ENCODE assay signal across 8 cellular contexts in the genomic region with DNA sequence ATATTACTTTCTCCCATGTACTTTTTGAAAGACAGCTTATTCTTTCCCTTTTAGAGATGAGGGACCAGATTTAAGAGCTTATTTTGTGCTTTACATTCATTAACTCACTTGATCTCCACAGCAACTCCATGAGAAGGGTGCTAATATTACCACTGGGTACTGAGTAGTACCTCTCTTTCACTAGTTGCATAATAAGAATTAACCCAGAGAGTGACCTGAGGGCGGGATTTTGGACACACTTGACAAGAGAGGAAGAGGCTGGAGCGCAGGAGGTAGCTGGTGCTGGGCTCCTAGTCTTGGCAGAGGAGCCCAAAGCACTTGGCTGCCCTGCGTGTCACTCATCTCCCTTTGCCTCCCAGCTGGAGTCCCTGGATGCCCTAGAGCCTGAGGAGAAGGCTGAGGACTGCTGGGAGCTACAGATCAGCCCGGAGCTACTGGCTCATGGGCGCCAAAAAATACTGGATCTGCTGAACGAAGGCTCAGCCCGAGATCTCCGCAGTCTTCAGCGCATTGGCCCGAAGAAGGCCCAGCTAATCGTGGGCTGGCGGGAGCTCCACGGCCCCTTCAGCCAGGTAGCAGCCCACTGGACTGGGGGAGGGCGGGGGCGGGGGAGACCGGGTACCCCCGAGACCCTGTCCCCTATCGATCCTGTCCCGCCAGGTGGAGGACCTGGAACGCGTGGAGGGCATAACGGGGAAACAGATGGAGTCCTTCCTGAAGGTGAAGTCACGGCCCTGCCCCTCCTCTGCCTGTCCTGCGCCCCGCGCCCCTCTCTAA. TPM values are rescaled to one million over a fixed set of nuclear protein-coding genes. Genes with fewer than 3 reads are reported as not detected.
DNase-seq lines count a peak whose midpoint lies in the region; ATAC-seq, FAIRE-seq and TF ChIP-seq lines count a peak whose summit lies in the region.

No MANE protein-coding gene starts in this region.

- peaks cover 7% of the 10 kb centered on the region for H3K36me3 Mint-ChIP-seq in chondrocyte (ENCODE audit: low read depth)

- H3K4me1 Mint-ChIP-seq in chondrocyte (ENCODE audit: low read depth): peaks cover 25% of the 10 kb centered on the region

- H3K4me3 ChIP-seq in mesendoderm (ENCODE audit: low read length) (peak overlapping the region; percentile 64), uterus (peak overlapping the region; percentile 69 to 98)

- H3K9me3 Mint-ChIP-seq in chondrocyte (ENCODE audit: low read depth): no peaks in the 10 kb centered on the region

- H2BK120ac ChIP-seq in mesendoderm (ENCODE audit: low read depth, low read length): peak overlapping the region; percentile 5

- FAIRE-seq in GM12891 (lab: Jason Lieb, UNC): peak; percentile 26

- H3K27me3 ChIP-seq in mesendoderm (ENCODE audit: insufficient read depth, low read length, poor library complexity) (no peaks in the 10 kb centered on the region), uterus (no peaks in the 10 kb centered on the region)

- H3K4me1 ChIP-seq in mesendoderm (ENCODE audit: control insufficient read depth, low read depth, low read length) (peaks cover 6% of the 10 kb centered on the region), uterus (peaks cover 11 to 17% of the 10 kb centered on the region in 2 donors)

- H2BK15ac ChIP-seq in mesendoderm (replicated peaks; ENCODE audit: low read depth): no peak overlapping the region

- peak overlapping the region; percentile 96 for H3K56ac ChIP-seq in mesendoderm (ENCODE audit: low read length)

- H3K27me3 Mint-ChIP-seq in chondrocyte (ENCODE audit: low read depth): no peaks in the 10 kb centered on the region

- TF ChIP-seq POLR2A in GM12891 (IDR thresholded peaks at IDR 0.05; ENCODE audit: low read depth, low read length) (no peak), uterus (IDR thresholded peaks at IDR 0.05) (no peak)

- WGBS in mesendoderm (ENCODE audit: extremely low coverage, insufficient coverage, low lambda C conversion rate): no CpG with 5 or more reads among the region's 26 CpGs

- ATAC-seq in HG02642 (IDR thresholded peaks at IDR 0.05; ENCODE audit: poor library complexity, unreplicated experiment) (no peak), HG03571 (IDR thresholded peaks at IDR 0.05; ENCODE audit: unreplicated experiment) (no peak)

- peak overlapping the region; percentile 92 for H3K9ac ChIP-seq in mesendoderm (ENCODE audit: low read length)

- H3K4me2 ChIP-seq in mesendoderm (ENCODE audit: low read length): peak overlapping the region; percentile 77

- peak overlapping the region; percentile 84 for H3K27ac ChIP-seq in mesendoderm (ENCODE audit: low read depth, low read length)
- peak overlapping the region; percentile 98 to 99 for H3K27ac ChIP-seq in uterus

- peak overlapping the region; percentile 100 for H3K4me3 Mint-ChIP-seq in chondrocyte (ENCODE audit: unreplicated experiment)

- no peak overlapping the region for H4K8ac ChIP-seq in mesendoderm (ENCODE audit: low read depth, low read length)

- H4K5ac ChIP-seq in mesendoderm (ENCODE audit: low read length): no peak overlapping the region

- DNase-seq in AG08396 (ENCODE audit: low spot score) (peak; percentile 43), GM12891 (ENCODE audit: insufficient read length, low spot score) (no peak), NOMO-1 treated with dmso at 0.1 percent for 144 hours (lab: John Stamatoyannopoulos, UW; ENCODE audit: unreplicated experiment) (peak; percentile 54), chondrocyte (ENCODE audit: low spot score) (no peak), mesendoderm (peak; percentile 40), uterus (peak in 1 of 2 donors; percentile 58)

- intact Hi-C loops in uterus (cut with DNase I; ENCODE audit: low total_unique reads): no loop called here

- peak overlapping the region; percentile 43 for H2BK5ac ChIP-seq in mesendoderm (ENCODE audit: low read length)

- H3K23ac ChIP-seq in mesendoderm (ENCODE audit: low read length): no peak overlapping the region

- H3K36me3 ChIP-seq in mesendoderm (ENCODE audit: control insufficient read depth, insufficient read depth, low read length) (peaks cover 11% of the 10 kb centered on the region), uterus (no peaks in the 10 kb centered on the region)

- peaks cover 5% of the 10 kb centered on the region for H3K79me1 ChIP-seq in mesendoderm (ENCODE audit: low read length)

- TF ChIP-seq CTCF in chondrocyte (IDR thresholded peaks at IDR 0.05): no peak
- no peak for TF ChIP-seq CTCF in uterus (IDR thresholded peaks at IDR 0.05)

- H2AK5ac ChIP-seq in mesendoderm (ENCODE audit: low read length): peak overlapping the region; percentile 2

- H3K4ac ChIP-seq in mesendoderm (ENCODE audit: low read depth, low read length): peak overlapping the region; percentile 86

- H3K79me2 ChIP-seq in mesendoderm (ENCODE audit: control insufficient read depth, insufficient read depth, low read length): peaks cover 23% of the 10 kb centered on the region

- H3K27ac Mint-ChIP-seq in chondrocyte (ENCODE audit: unreplicated experiment): peak overlapping the region; percentile 100

- no peaks in the 10 kb centered on the region for H3K9me3 ChIP-seq in uterus

- peak overlapping the region; percentile 51 for H3K18ac ChIP-seq in mesendoderm (ENCODE audit: low read length)

TF ChIP-seq in GM12891, 5 proteins besides CTCF, POLR2A, EP300 and RAD21:
- TF ChIP-seq POLR2AphosphoS5 (IDR thresholded peaks at IDR 0.05; ENCODE audit: low read depth, low read length): 0 out of 2 replicates have a peak, but pooled peaks have one; percentile 16
- no peak for TF ChIP-seq TAF1 (IDR thresholded peaks at IDR 0.05; ENCODE audit: low read depth, low read length)
- TF ChIP-seq PAX5 (IDR thresholded peaks at IDR 0.05; ENCODE audit: insufficient read depth, low read length, severe bottlenecking): no peak
- no peak for TF ChIP-seq POU2F2 (IDR thresholded peaks at IDR 0.05; ENCODE audit: low read depth, low read length)
TF ChIP-seq in GM12891: peak in this region for 1.

RNA-seq across cellular contexts. Expression of a gene that starts 1.7 kb away (rescaled TPM):
- 133 TPM for polyA plus RNA-seq in GM12891 (2012; ENCODE audit: low read depth, missing spikeins)
- total RNA-seq in chondrocyte (318 to 359 TPM (median 358 TPM) in 3 replicates), uterus (100 to 1,000 TPM in 1 of 4 donors, 10 to 100 TPM in 3; 32.8 to 200 (median 67.5) TPM)
- polyA plus RNA-seq in mesendoderm (2013, experiment 1 of 2): 156 TPM
- polyA plus RNA-seq in mesendoderm (2013, experiment 2 of 2): 158 TPM

RNA-seq across cellular contexts. Expression of a gene that starts 7.3 kb away (rescaled TPM):
- 0.36 TPM for polyA plus RNA-seq in GM12891 (2012; ENCODE audit: low read depth, missing spikeins)
- total RNA-seq in chondrocyte: 5.2 to 9.1 TPM (median 6.1 TPM) in 3 replicates
- polyA plus RNA-seq in mesendoderm (2013, experiment 1 of 2): 2.4 TPM
- 2.5 TPM for polyA plus RNA-seq in mesendoderm (2013, experiment 2 of 2)
- 10 to 100 TPM; 20.2 to 54.5 (median 28.0) TPM for total RNA-seq in uterus

RNA-seq across cellular contexts. Expression of a gene that starts 11.3 kb away (rescaled TPM):
- 16.9 TPM for polyA plus RNA-seq in GM12891 (2012; ENCODE audit: low read depth, missing spikeins)
- total RNA-seq in chondrocyte: 22.3 to 40.2 TPM (median 23.0 TPM) in 3 replicates
- polyA plus RNA-seq in mesendoderm (2013, experiment 1 of 2): 59.4 TPM
- polyA plus RNA-seq in mesendoderm (2013, experiment 2 of 2): 59.3 TPM
- total RNA-seq in uterus: 10 to 100 TPM; 36.1 to 85.0 (median 46.9) TPM

RNA-seq across cellular contexts. Expression of a gene that starts 14.1 kb away (rescaled TPM):
- 52.3 TPM for polyA plus RNA-seq in GM12891 (2012; ENCODE audit: low read depth, missing spikeins)
- total RNA-seq in chondrocyte: 13.5 to 24.3 TPM (median 14.1 TPM) in 3 replicates
- polyA plus RNA-seq in mesendoderm (2013, experiment 1 of 2): 74.0 TPM
- 75.7 TPM for polyA plus RNA-seq in mesendoderm (2013, experiment 2 of 2)
- 10 to 100 TPM in 3 of 4 donors, 1 to 10 TPM in 1; 5.9 to 70.4 (median 15.8) TPM for total RNA-seq in uterus

RNA-seq across cellular contexts. Expression of a gene that starts 15.6 kb away (rescaled TPM):
- polyA plus RNA-seq in GM12891 (2012; ENCODE audit: low read depth, missing spikeins): 56.5 TPM
- total RNA-seq in chondrocyte: 101 to 132 TPM (median 106 TPM) in 3 replicates
- 0.13 TPM for polyA plus RNA-seq in mesendoderm (2013, experiment 1 of 2)
- polyA plus RNA-seq in mesendoderm (2013, experiment 2 of 2): 0.18 TPM
- 100 to 1,000 TPM in 1 of 4 donors, 10 to 100 TPM in 3; 38.4 to 132 (median 67.4) TPM for total RNA-seq in uterus

Comparison
In these comparisons a context has a peak if more than half of its experiments do, and no peak if none do; other contexts are left out.
1. DNase-seq: peak in AG08396 (single experiment), NOMO-1 treated with dmso at 0.1 percent for 144 hours (single experiment) and mesendoderm (single experiment); none in GM12891 (single experiment) and chondrocyte (single experiment).